In genomic region chr18:36516726-36517125, GRCh38 we compare ENCODE assay signal across 20 cellular contexts.
DNase-seq lines count a peak whose midpoint lies in the region; ATAC-seq and TF ChIP-seq lines count a peak whose summit lies in the region.
"Had no signal": no experiment of that assay in that cellular context is flagged by ENCODE, and none has a peak within 500 bp of the region (broad histone marks: within the 10 kb centered on the region; RNA-seq: fewer than 3 reads in every experiment).

No MANE protein-coding gene starts in this region.

- no peak overlapping the region for H2BK12ac ChIP-seq in trophoblast cell (ENCODE audit: low read length)

- no peak overlapping the region for H4K91ac ChIP-seq in trophoblast cell (ENCODE audit: low read depth, low read length)

- no peak overlapping the region for H2BK15ac ChIP-seq in mesendoderm (replicated peaks; ENCODE audit: low read depth)

- no peak overlapping the region for H3K56ac ChIP-seq in mesendoderm (ENCODE audit: low read length)

- H3K27ac Mint-ChIP-seq in chondrocyte (ENCODE audit: unreplicated experiment), result no peak overlapping the region
- H3K27ac Mint-ChIP-seq: CD8-positive, alpha-beta T cell; HFFc6; IgD-negative memory B cell had no signal

- no peak for TF ChIP-seq CTCF in cardiac muscle cell (IDR thresholded peaks at IDR 0.05; ENCODE audit: low read depth, low read length)
- TF ChIP-seq CTCF in chondrocyte (IDR thresholded peaks at IDR 0.05), result no peak

- H4K12ac ChIP-seq in trophoblast cell (ENCODE audit: low read depth, low read length), result no peak overlapping the region

- H3K4me1 ChIP-seq in cardiac muscle cell (ENCODE audit: low read depth) (peaks cover 44% of the 10 kb centered on the region), NT2/D1 (ENCODE audit: insufficient read depth, insufficient read length) (peaks cover 9% of the 10 kb centered on the region), mesendoderm (ENCODE audit: control insufficient read depth, low read depth, low read length) (no peaks in the 10 kb centered on the region), trophoblast cell (ENCODE audit: control insufficient read depth in 1 of 2, insufficient read depth in 2 of 2, low read length in 2 of 2) (peaks cover 5 to 16% of the 10 kb centered on the region in 2 experiments)
- H3K4me1 ChIP-seq: A549 had no signal

- H3K4me3 ChIP-seq in cardiac muscle cell, result no peak overlapping the region
- H3K4me3 ChIP-seq in NT2/D1 (ENCODE audit: insufficient read length, low read depth), result no peak overlapping the region
- no peak overlapping the region for H3K4me3 ChIP-seq in mesendoderm (ENCODE audit: low read length)
- H3K4me3 ChIP-seq in trophoblast cell (ENCODE audit: low read depth, low read length), result no peak overlapping the region
- H3K4me3 ChIP-seq: A549, GM12878, GM23248 had no signal

- H2AK5ac ChIP-seq in mesendoderm (ENCODE audit: low read length), result no peak overlapping the region
- H2AK5ac ChIP-seq in trophoblast cell (ENCODE audit: low read length), result no peak overlapping the region

- no peaks in the 10 kb centered on the region for H3K27me3 ChIP-seq in cardiac muscle cell
- H3K27me3 ChIP-seq in NT2/D1 (ENCODE audit: insufficient read depth, insufficient read length), result no peaks in the 10 kb centered on the region
- H3K27me3 ChIP-seq in mesendoderm (ENCODE audit: insufficient read depth, low read length, poor library complexity), result no peaks in the 10 kb centered on the region
- no peaks in the 10 kb centered on the region for H3K27me3 ChIP-seq in trophoblast cell (ENCODE audit: insufficient read depth, low read length)

- H3K4ac ChIP-seq in mesendoderm (ENCODE audit: low read depth, low read length) (no peak overlapping the region), trophoblast cell (ENCODE audit: low read depth, low read length) (no peak overlapping the region)

- H3K9ac ChIP-seq in NT2/D1 (ENCODE audit: insufficient read length, low read depth), result no peak overlapping the region
- no peak overlapping the region for H3K9ac ChIP-seq in mesendoderm (ENCODE audit: low read length)
- H3K9ac ChIP-seq in trophoblast cell (ENCODE audit: low read length), result no peak overlapping the region
- H3K9ac ChIP-seq: GM23248 had no signal

- ATAC-seq in Right ventricle myocardium inferior (no peak), HG02798 (IDR thresholded peaks at IDR 0.05; ENCODE audit: poor library complexity, unreplicated experiment) (no peak)
- ATAC-seq: A549; CD8-positive, alpha-beta T cell; GM12878; HCT116; HepG2 had no signal

- no peak overlapping the region for H3K14ac ChIP-seq in trophoblast cell (ENCODE audit: low read length)

- H3K79me2 ChIP-seq in mesendoderm (ENCODE audit: control insufficient read depth, insufficient read depth, low read length) (no peaks in the 10 kb centered on the region), trophoblast cell (ENCODE audit: control insufficient read depth, insufficient read depth, low read length, poor library complexity) (no peaks in the 10 kb centered on the region)

- intact Hi-C loops in Right ventricle myocardium inferior (cut with DNase I), result no loop called here

- H3K18ac ChIP-seq in mesendoderm (ENCODE audit: low read length) (no peak overlapping the region), trophoblast cell (ENCODE audit: low read length) (no peak overlapping the region)

- H3K4me2 ChIP-seq in mesendoderm (ENCODE audit: low read length) (no peak overlapping the region), trophoblast cell (ENCODE audit: low read length) (no peak overlapping the region)
- H3K4me2 ChIP-seq: A549 had no signal

- no peak overlapping the region for H4K5ac ChIP-seq in mesendoderm (ENCODE audit: low read length)

- H3K23ac ChIP-seq in mesendoderm (ENCODE audit: low read length) (no peak overlapping the region), trophoblast cell (ENCODE audit: low read length) (no peak overlapping the region)

- H2BK5ac ChIP-seq in mesendoderm (ENCODE audit: low read length) (no peak overlapping the region), trophoblast cell (ENCODE audit: low read depth, low read length, poor library complexity) (no peak overlapping the region)

- WGBS in mesendoderm (ENCODE audit: extremely low coverage, insufficient coverage, low lambda C conversion rate), result no CpG with 5 or more reads among the region's 2 CpGs
- no CpG with 5 or more reads among the region's 2 CpGs for WGBS in trophoblast cell (ENCODE audit: extremely low coverage, insufficient coverage, insufficient read length)

- H3K27ac ChIP-seq in cardiac muscle cell (peak overlapping the region; percentile 5), mesendoderm (ENCODE audit: low read depth, low read length) (no peak overlapping the region), trophoblast cell (ENCODE audit: low read depth, low read length) (no peak overlapping the region)
- H3K27ac ChIP-seq: 22Rv1, A549, GM23248 had no signal

- no peaks in the 10 kb centered on the region for H3K9me3 Mint-ChIP-seq in chondrocyte (ENCODE audit: low read depth)
- H3K9me3 Mint-ChIP-seq: CD8-positive, alpha-beta T cell; HFFc6; IgD-negative memory B cell had no signal

- H2BK120ac ChIP-seq in mesendoderm (ENCODE audit: low read depth, low read length) (no peak overlapping the region), trophoblast cell (ENCODE audit: insufficient read depth, low read length, poor library complexity) (no peak overlapping the region)

- H2AFZ ChIP-seq in trophoblast cell (ENCODE audit: insufficient read depth, low read length, poor library complexity), result no peak overlapping the region
- H2AFZ ChIP-seq: GM23248 had no signal

- H3K9me3 ChIP-seq in cardiac muscle cell (ENCODE audit: low read depth) (no peaks in the 10 kb centered on the region), NT2/D1 (ENCODE audit: insufficient read depth, low read length) (no peaks in the 10 kb centered on the region), trophoblast cell (ENCODE audit: insufficient read depth, low read depth, low read length) (peaks cover 2% of the 10 kb centered on the region)
- H3K9me3 ChIP-seq: A549 had no signal

- H3K27me3 Mint-ChIP-seq in chondrocyte (ENCODE audit: low read depth), result peaks cover 2% of the 10 kb centered on the region

- H3K4me1 Mint-ChIP-seq in chondrocyte (ENCODE audit: low read depth), result peaks cover 8% of the 10 kb centered on the region

- H3K36me3 Mint-ChIP-seq in chondrocyte (ENCODE audit: low read depth), result peaks cover 2% of the 10 kb centered on the region
- H3K36me3 Mint-ChIP-seq: CD8-positive, alpha-beta T cell had no signal

- peaks cover 4% of the 10 kb centered on the region for H3K36me3 ChIP-seq in cardiac muscle cell
- H3K36me3 ChIP-seq in NT2/D1 (ENCODE audit: insufficient read depth, insufficient read length, low read length), result no peaks in the 10 kb centered on the region
- H3K36me3 ChIP-seq in mesendoderm (ENCODE audit: control insufficient read depth, insufficient read depth, low read length), result no peaks in the 10 kb centered on the region
- peaks cover 2 to 8% of the 10 kb centered on the region in 2 experiments for H3K36me3 ChIP-seq in trophoblast cell (ENCODE audit: control insufficient read depth in 1 of 2, insufficient read depth in 2 of 2, low read length in 2 of 2)

- no peak for DNase-seq in cardiac muscle cell (ENCODE audit: low read depth in 1 of 2, low spot score in 1 of 2)
- DNase-seq in Right ventricle myocardium inferior (ENCODE audit: missing footprints), result no peak
- DNase-seq in NT2/D1 (ENCODE audit: low read depth, low spot score), result peak; percentile 39
- peak; percentile 57 for DNase-seq in mesendoderm
- DNase-seq in trophoblast cell, result peak; percentile 41 to 71
- no peak for DNase-seq in SW480 (ENCODE audit: low spot score)
- DNase-seq in chondrocyte (ENCODE audit: low spot score), result no peak
- DNase-seq: AML-193; Calu3; CD8-positive, alpha-beta T cell; DMS79 treated with DMSO at 0.1 percent for 48 hours; GM23248; HFFc6 had no signal

- H3K79me1 ChIP-seq in mesendoderm (ENCODE audit: low read length) (no peaks in the 10 kb centered on the region), trophoblast cell (ENCODE audit: low read length) (no peaks in the 10 kb centered on the region)

- no peak overlapping the region for H4K8ac ChIP-seq in mesendoderm (ENCODE audit: low read depth, low read length)
- no peak overlapping the region for H4K8ac ChIP-seq in trophoblast cell (ENCODE audit: low read depth, low read length)

- H3K4me3 Mint-ChIP-seq in chondrocyte (ENCODE audit: unreplicated experiment), result no peak overlapping the region
- H3K4me3 Mint-ChIP-seq: CD8-positive, alpha-beta T cell; HFFc6; IgD-negative memory B cell had no signal

Comparison
In these comparisons a context has a peak if more than half of its experiments do, and no peak if none do; other contexts are left out.
1. DNase-seq: peak in NT2/D1 (single experiment), mesendoderm (single experiment) and trophoblast cell (2 of 2); none in cardiac muscle cell (0 of 2), Right ventricle myocardium inferior (single experiment), SW480 (single experiment) and chondrocyte (single experiment).